Comparison of ENCODE assay signal across 18 cellular contexts in genomic region chr12:109178532-109178931, GRCh38.
DNase-seq lines count a peak whose midpoint lies in the region; ATAC-seq and TF ChIP-seq lines count a peak whose summit lies in the region.
"Had no signal": no experiment of that assay in that cellular context is flagged by ENCODE, and none has a peak within 500 bp of the region (broad histone marks: within the 10 kb centered on the region; RNA-seq: fewer than 3 reads in every experiment).

No MANE protein-coding gene starts in this region.

- H3K9ac ChIP-seq in NT2/D1 (ENCODE audit: insufficient read length, low read depth) = no peak overlapping the region
- H3K9ac ChIP-seq: BLaER1 treated with 17β-estradiol and CSF1 and Interleukin-3, amounts not matched to agents 10 nM and 100 nM had no signal

- ATAC-seq in GM21576 (IDR thresholded peaks at IDR 0.05; ENCODE audit: unreplicated experiment) (no peak), GM18505 (IDR thresholded peaks at IDR 0.05; ENCODE audit: unreplicated experiment) (no peak)
- ATAC-seq: CD8-positive, alpha-beta T cell had no signal

- H3K27me3 ChIP-seq in HL-60 (ENCODE audit: insufficient read depth, poor library complexity, severe bottlenecking) (no peaks in the 10 kb centered on the region), NT2/D1 (ENCODE audit: insufficient read depth, insufficient read length) (no peaks in the 10 kb centered on the region), BE2C (no peaks in the 10 kb centered on the region)
- H3K27me3 ChIP-seq: BLaER1 treated with 17β-estradiol and CSF1 and Interleukin-3, amounts not matched to agents 10 nM and 100 nM; SJSA1 had no signal

- peaks cover 22% of the 10 kb centered on the region for H3K36me3 Mint-ChIP-seq in neural crest cell (ENCODE audit: low read depth)

- peak overlapping the region; percentile 31 for H3K27ac ChIP-seq in HL-60 (replicated peaks)
- H3K27ac ChIP-seq: BLaER1 treated with 17β-estradiol and CSF1 and Interleukin-3, amounts not matched to agents 10 nM and 100 nM; SJSA1 had no signal

- peak overlapping the region; percentile 72 for H3K27ac Mint-ChIP-seq in neural crest cell (ENCODE audit: unreplicated experiment)
- H3K27ac Mint-ChIP-seq: CD8-positive, alpha-beta T cell had no signal

- no peaks in the 10 kb centered on the region for H3K27me3 Mint-ChIP-seq in neural crest cell (ENCODE audit: low read depth)

- DNase-seq in ELF-1 (ENCODE audit: low read depth, low spot score) (peak; percentile 25), HL-60 (ENCODE audit: low read depth in 1 of 2, low spot score in 1 of 2) (peak; percentile 44 to 86), NT2/D1 (ENCODE audit: low read depth, low spot score) (peak; percentile 23), neural crest cell (ENCODE audit: low read depth, low spot score) (no peak), BE2C (no peak)
- DNase-seq: CD8-positive, alpha-beta T cell; DMS53; H7; NCI-H1417 treated with DMSO at 0.1 percent for 48 hours; NCI-H187 treated with DMSO at 0.1 percent for 48 hours; NCI-H345; NCI-H524 treated with DMSO at 0.1 percent for 48 hours; NK-92 treated with Interleukin-12 subunit alpha and Interleukin-12 subunit beta, amount 100 ng/mL, for 24 hours; T-helper 2 cell had no signal

- no peak overlapping the region for H3K4me3 Mint-ChIP-seq in neural crest cell
- H3K4me3 Mint-ChIP-seq: CD8-positive, alpha-beta T cell had no signal

- H3K9me3 Mint-ChIP-seq in neural crest cell = no peaks in the 10 kb centered on the region

- H3K9me3 ChIP-seq in NT2/D1 (ENCODE audit: insufficient read depth, low read length) (no peaks in the 10 kb centered on the region), BE2C (no peaks in the 10 kb centered on the region)
- H3K9me3 ChIP-seq: SJSA1 had no signal

- peaks cover 4% of the 10 kb centered on the region for H3K4me1 ChIP-seq in NT2/D1 (ENCODE audit: insufficient read depth, insufficient read length)
- no peaks in the 10 kb centered on the region for H3K4me1 ChIP-seq in BE2C
- H3K4me1 ChIP-seq: BLaER1 treated with 17β-estradiol and CSF1 and Interleukin-3, amounts not matched to agents 10 nM and 100 nM; SJSA1 had no signal

- H3K4me3 ChIP-seq in HL-60 (replicated peaks; ENCODE audit: insufficient read depth, low read length) (no peak overlapping the region), NT2/D1 (ENCODE audit: insufficient read length, low read depth) (no peak overlapping the region), BE2C (ENCODE audit: low read depth, low read length) (no peak overlapping the region)
- H3K4me3 ChIP-seq: BLaER1 treated with 17β-estradiol and CSF1 and Interleukin-3, amounts not matched to agents 10 nM and 100 nM; SJSA1 had no signal

- TF ChIP-seq CTCF in HL-60 (IDR thresholded peaks at IDR 0.05; ENCODE audit: insufficient read depth, low read length) = no peak
- no peak for TF ChIP-seq CTCF in neural crest cell (conservative IDR thresholded peaks at IDR 0.05)
- TF ChIP-seq CTCF in BE2C (IDR thresholded peaks at IDR 0.05; ENCODE audit: low read depth, low read length) = no peak

- no peak for TF ChIP-seq POLR2A in GM18505 (IDR thresholded peaks at IDR 0.05; ENCODE audit: borderline replicate concordance, extremely low read depth, insufficient read depth, insufficient read length)

- H3K36me3 ChIP-seq in NT2/D1 (ENCODE audit: insufficient read depth, insufficient read length, low read length) (peaks cover 9% of the 10 kb centered on the region), BE2C (no peaks in the 10 kb centered on the region)
- H3K36me3 ChIP-seq: SJSA1 had no signal

- no peaks in the 10 kb centered on the region for H3K4me1 Mint-ChIP-seq in neural crest cell

Comparison
In these comparisons a context has a peak if more than half of its experiments do, and no peak if none do; other contexts are left out.
1. DNase-seq: peak in ELF-1 (single experiment), HL-60 (2 of 2) and NT2/D1 (single experiment); none in neural crest cell (single experiment) and BE2C (single experiment).